In the genomic region with DNA sequence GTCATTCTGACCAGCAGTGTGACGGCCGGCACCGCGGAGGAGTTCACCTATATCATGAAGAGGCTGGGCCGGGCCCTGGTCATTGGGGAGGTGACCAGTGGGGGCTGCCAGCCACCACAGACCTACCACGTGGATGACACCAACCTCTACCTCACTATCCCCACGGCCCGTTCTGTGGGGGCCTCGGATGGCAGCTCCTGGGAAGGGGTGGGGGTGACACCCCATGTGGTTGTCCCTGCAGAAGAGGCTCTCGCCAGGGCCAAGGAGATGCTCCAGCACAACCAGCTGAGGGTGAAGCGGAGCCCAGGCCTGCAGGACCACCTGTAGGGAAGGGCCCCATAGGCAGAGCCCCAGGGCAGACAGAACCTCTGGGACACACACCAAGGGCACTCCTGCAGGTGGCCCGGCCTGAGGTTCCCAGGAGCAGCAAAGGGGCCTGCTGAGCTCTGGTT, we compare ENCODE assay signal across 22 cellular contexts. TPM values are rescaled to one million over a fixed set of nuclear protein-coding genes. Genes with fewer than 3 reads are reported as not detected.
DNase-seq lines count a peak whose midpoint lies in the region; ATAC-seq and TF ChIP-seq lines count a peak whose summit lies in the region.
"Had no signal": no experiment of that assay in that cellular context is flagged by ENCODE, and none has a peak within 500 bp of the region (broad histone marks: within the 10 kb centered on the region; RNA-seq: fewer than 3 reads in every experiment).

No MANE protein-coding gene starts in this region.

- H3K79me1 ChIP-seq in neuronal stem cell (ENCODE audit: low read depth, low read length): no peaks in the 10 kb centered on the region

- no peak overlapping the region for H3K4me3 Mint-ChIP-seq in chondrocyte (ENCODE audit: unreplicated experiment)
- no peak overlapping the region for H3K4me3 Mint-ChIP-seq in stimulated activated memory B cell treated with anti-CD40 and anti-IgM and Interleukin-4, amounts not matched to agents 10 μg/mL and 1 μg/mL and 100 μg/mL, for 72 hours
- H3K4me3 Mint-ChIP-seq: CD8-positive, alpha-beta T cell had no signal

- H3K18ac ChIP-seq in neuronal stem cell (ENCODE audit: low read length): peak overlapping the region; percentile 52

- intact Hi-C loops in stomach (cut with DNase I; ENCODE audit: low total_unique reads): no loop called here

- no peaks in the 10 kb centered on the region for H3K4me1 Mint-ChIP-seq in chondrocyte (ENCODE audit: low read depth)
- H3K4me1 Mint-ChIP-seq in stimulated activated memory B cell treated with anti-CD40 and anti-IgM and Interleukin-4, amounts not matched to agents 10 μg/mL and 1 μg/mL and 100 μg/mL, for 72 hours: no peaks in the 10 kb centered on the region

- no peak overlapping the region for H4K8ac ChIP-seq in neuronal stem cell (ENCODE audit: low read depth, low read length)

- TF ChIP-seq EP300 in stomach (IDR thresholded peaks at IDR 0.05): no peak

- H2BK120ac ChIP-seq in neuronal stem cell (ENCODE audit: low read depth, low read length): no peak overlapping the region

- H2BK5ac ChIP-seq in neuronal stem cell (ENCODE audit: low read length): no peak overlapping the region

- H3K36me3 Mint-ChIP-seq in chondrocyte (ENCODE audit: low read depth): no peaks in the 10 kb centered on the region
- H3K36me3 Mint-ChIP-seq in stimulated activated memory B cell treated with anti-CD40 and anti-IgM and Interleukin-4, amounts not matched to agents 10 μg/mL and 1 μg/mL and 100 μg/mL, for 72 hours: no peaks in the 10 kb centered on the region
- H3K36me3 Mint-ChIP-seq: CD8-positive, alpha-beta T cell had no signal

- no peak overlapping the region for H3K9ac ChIP-seq in neuronal stem cell (ENCODE audit: low read depth, low read length, poor library complexity)
- H3K9ac ChIP-seq: GM23248 had no signal

- H2AK5ac ChIP-seq in neuronal stem cell (ENCODE audit: low read depth, low read length): no peak overlapping the region

- H3K23ac ChIP-seq in neuronal stem cell (ENCODE audit: low read depth, low read length, poor library complexity): no peak overlapping the region

- no peak overlapping the region for H2AFZ ChIP-seq in neuronal stem cell (ENCODE audit: low read length)
- H2AFZ ChIP-seq: GM23248 had no signal

- no peaks in the 10 kb centered on the region for H3K9me3 Mint-ChIP-seq in chondrocyte (ENCODE audit: low read depth)
- no peaks in the 10 kb centered on the region for H3K9me3 Mint-ChIP-seq in stimulated activated memory B cell treated with anti-CD40 and anti-IgM and Interleukin-4, amounts not matched to agents 10 μg/mL and 1 μg/mL and 100 μg/mL, for 72 hours
- H3K9me3 Mint-ChIP-seq: CD8-positive, alpha-beta T cell had no signal

- no peak overlapping the region for H3K4me2 ChIP-seq in neuronal stem cell (ENCODE audit: insufficient read depth, low read length, poor library complexity, severe bottlenecking)
- H3K4me2 ChIP-seq: A549 had no signal

- WGBS in neuronal stem cell (ENCODE audit: extremely low coverage in 2 of 2, insufficient read length in 2 of 2, insufficient replicate concordance in 1 of 2), 2 donors: no CpG with 5 or more reads among the region's 12 CpGs
- 92 to 96% (median 95%) methylated on average over 3 to 12 of the region's 12 CpGs for WGBS in stomach, 5 donors

- H3K27ac Mint-ChIP-seq in chondrocyte (ENCODE audit: unreplicated experiment): no peak overlapping the region
- no peak overlapping the region for H3K27ac Mint-ChIP-seq in stimulated activated memory B cell treated with anti-CD40 and anti-IgM and Interleukin-4, amounts not matched to agents 10 μg/mL and 1 μg/mL and 100 μg/mL, for 72 hours
- H3K27ac Mint-ChIP-seq: CD8-positive, alpha-beta T cell had no signal

- DNase-seq in activated effector memory CD4-positive, alpha-beta T cell treated with anti-CD3 and anti-CD28 coated beads, Interleukin-2, amount 50 U/mL, for 16 hours: peak; percentile 57
- DNase-seq in activated effector memory CD4-positive, alpha-beta T cell treated with Interleukin-2 at 50 U/mL for 16 hours: no peak
- DNase-seq in chondrocyte (ENCODE audit: low spot score) (peak; percentile 88), neuronal stem cell (ENCODE audit: low spot score) (no peak), NCI-H510A treated with DMSO at 0.1 percent for 48 hours (lab: John Stamatoyannopoulos, UW) (no peak), stomach (no peak)
- DNase-seq: AML-193; CD8-positive, alpha-beta T cell; DMS 273 treated with DMSO at 0.1 percent for 48 hours; DMS53; DND-41; EL; GM23248 had no signal

- H3K27me3 Mint-ChIP-seq in chondrocyte (ENCODE audit: low read depth): no peaks in the 10 kb centered on the region
- no peaks in the 10 kb centered on the region for H3K27me3 Mint-ChIP-seq in stimulated activated memory B cell treated with anti-CD40 and anti-IgM and Interleukin-4, amounts not matched to agents 10 μg/mL and 1 μg/mL and 100 μg/mL, for 72 hours

- TF ChIP-seq POLR2A in stomach (IDR thresholded peaks at IDR 0.05): no peak

- ATAC-seq in stimulated activated memory B cell treated with anti-CD40 and anti-IgM and Interleukin-4, amounts not matched to agents 10 μg/mL and 1 μg/mL and 100 μg/mL, for 72 hours: peak; percentile 27
- no peak for ATAC-seq in GM19452 (IDR thresholded peaks at IDR 0.05; ENCODE audit: unreplicated experiment)
- ATAC-seq: A549; CD8-positive, alpha-beta T cell had no signal

- no peak overlapping the region for H4K91ac ChIP-seq in neuronal stem cell (ENCODE audit: low read depth, low read length, poor library complexity)

- H3K9me3 ChIP-seq in neuronal stem cell (replicated peaks in 1 of 2; ENCODE audit: control insufficient read depth in 2 of 2, insufficient read depth in 1 of 2, low read depth in 1 of 2, low read length in 2 of 2): no peaks in the 10 kb centered on the region
- no peaks in the 10 kb centered on the region for H3K9me3 ChIP-seq in stomach
- H3K9me3 ChIP-seq: A549, HAP-1 had no signal

- no peak overlapping the region for H2BK15ac ChIP-seq in neuronal stem cell (ENCODE audit: low read length)

- no peak overlapping the region for H3K14ac ChIP-seq in neuronal stem cell (ENCODE audit: low read length)

- TF ChIP-seq CTCF in chondrocyte (IDR thresholded peaks at IDR 0.05) (no peak), stomach (IDR thresholded peaks at IDR 0.05) (no peak)

- H2BK12ac ChIP-seq in neuronal stem cell (ENCODE audit: low read length): no peak overlapping the region

- H3K27ac ChIP-seq in neuronal stem cell (replicated peaks; ENCODE audit: low read length) (no peak overlapping the region), stomach (no peak overlapping the region)
- H3K27ac ChIP-seq: 22Rv1, A549, C4-2B, GM23248 had no signal

- peaks cover 0 to 3% of the 10 kb centered on the region in 2 donors for H3K4me1 ChIP-seq in neuronal stem cell (ENCODE audit: control insufficient read depth in 2 of 2, insufficient read depth in 1 of 2, low read depth in 1 of 2, low read length in 2 of 2)
- no peaks in the 10 kb centered on the region for H3K4me1 ChIP-seq in stomach
- H3K4me1 ChIP-seq: A549, HAP-1 had no signal

- H3K27me3 ChIP-seq in neuronal stem cell (ENCODE audit: control insufficient read depth in 3 of 3, insufficient read depth in 3 of 3, low read depth in 1 of 3, low read length in 3 of 3) (peaks cover 0 to 6% (median 0%) of the 10 kb centered on the region in 3 experiments), stomach (no peaks in the 10 kb centered on the region)

- no peak overlapping the region for H3K4ac ChIP-seq in neuronal stem cell (ENCODE audit: low read length)

- H3K36me3 ChIP-seq in neuronal stem cell (replicated peaks in 1 of 2; ENCODE audit: control insufficient read depth in 2 of 2, insufficient read depth in 2 of 2, low read length in 2 of 2) (no peaks in the 10 kb centered on the region), stomach (no peaks in the 10 kb centered on the region)
- H3K36me3 ChIP-seq: HAP-1 had no signal

- no peak overlapping the region for H3K4me3 ChIP-seq in neuronal stem cell (ENCODE audit: low read length in 2 of 2)
- H3K4me3 ChIP-seq in stomach: no peak overlapping the region
- H3K4me3 ChIP-seq: A549, GM23248, HAP-1 had no signal

RNA-seq across cellular contexts. Expression of a gene that starts 9.0 kb away (rescaled TPM):
- total RNA-seq in chondrocyte: not detected in 3 replicates
- polyA plus RNA-seq in neuronal stem cell (2013, experiment 1 of 2): not detected
- polyA plus RNA-seq in neuronal stem cell (2013, experiment 2 of 2): not detected
- total RNA-seq in stomach: not detected
- polyA plus RNA-seq in stomach: not detected
- total RNA-seq: CD8-positive, alpha-beta T cell; G401; GM23248; H4 had no signal
- polyA plus RNA-seq: A549, BJ, GM23248 had no signal

RNA-seq across cellular contexts. Expression of a gene that starts 26.9 kb away (rescaled TPM):
- total RNA-seq in chondrocyte (0.10 to 1.1 TPM (median 0.17 TPM) in 3 replicates), stomach (10 to 100 TPM in 1 of 5 donors, 1 to 10 TPM in 1, under 1 TPM in 2, not detected in 1; 0.43 to 15.1 (median 1.4) TPM)
- polyA plus RNA-seq in neuronal stem cell (2013, experiment 1 of 2): 0.01 TPM
- polyA plus RNA-seq in neuronal stem cell (2013, experiment 2 of 2): 0.01 TPM
- polyA plus RNA-seq in stomach: under 1 TPM in 2 of 3 donors, not detected in 1; 0.50 to 0.68 TPM
- total RNA-seq: CD8-positive, alpha-beta T cell; G401; GM23248 had no signal

RNA-seq across cellular contexts. Expression of a gene that starts 34.9 kb away (rescaled TPM):
- not detected in 3 replicates for total RNA-seq in chondrocyte
- polyA plus RNA-seq in neuronal stem cell (2013, experiment 1 of 2): not detected
- polyA plus RNA-seq in neuronal stem cell (2013, experiment 2 of 2): not detected
- not detected for total RNA-seq in stomach
- not detected for polyA plus RNA-seq in stomach
- total RNA-seq: CD8-positive, alpha-beta T cell; G401; GM23248; H4 had no signal
- polyA plus RNA-seq: A549, BJ, GM23248 had no signal

RNA-seq across cellular contexts. Expression of a gene that starts 57.2 kb away (rescaled TPM):
- 0.31 to 3.2 TPM (median 0.67 TPM) in 3 replicates for total RNA-seq in chondrocyte
- 1.3 TPM for polyA plus RNA-seq in neuronal stem cell (2013, experiment 1 of 2)
- 1.5 TPM for polyA plus RNA-seq in neuronal stem cell (2013, experiment 2 of 2)
- 1 to 10 TPM in 1 of 5 donors, not detected in 4; 2.6 TPM for total RNA-seq in stomach
- under 1 TPM in 2 of 3 donors, not detected in 1; 0.31 to 0.90 TPM for polyA plus RNA-seq in stomach
- total RNA-seq: G401, H4 had no signal
- polyA plus RNA-seq: BJ had no signal

Comparison
In these comparisons a context has a peak if more than half of its experiments do, and no peak if none do; other contexts are left out.
1. DNase-seq: peak in activated effector memory CD4-positive, alpha-beta T cell treated with anti-CD3 and anti-CD28 coated beads, Interleukin-2, amount 50 U/mL, for 16 hours (single experiment) and chondrocyte (single experiment); none in activated effector memory CD4-positive, alpha-beta T cell treated with Interleukin-2 at 50 U/mL for 16 hours (single experiment), neuronal stem cell (single experiment), NCI-H510A treated with DMSO at 0.1 percent for 48 hours (single experiment) and stomach (single experiment).